ENCODE assay signal across 15 cellular contexts in genomic region chr14:93977171-93977570, GRCh38. TPM values are rescaled to one million over a fixed set of nuclear protein-coding genes. Genes with fewer than 3 reads are reported as not detected.
A peak's percentile ranks its signal among the peaks of the same experiment; 100 is the strongest.
DNase-seq lines count a peak whose midpoint lies in the region; ATAC-seq, FAIRE-seq and TF ChIP-seq lines count a peak whose summit lies in the region.
"Had no signal": no experiment of that assay in that cellular context is flagged by ENCODE, and none has a peak within 500 bp of the region (broad histone marks: within the 10 kb centered on the region; RNA-seq: fewer than 3 reads in every experiment).

No MANE protein-coding gene starts in this region.

- H3K9me3 Mint-ChIP-seq in CD4-positive, alpha-beta memory T cell, result peaks cover 3 to 22% (median 14%) of the 10 kb centered on the region in 8 donors

- H3K79me2 ChIP-seq in SK-N-SH (ENCODE audit: insufficient read depth), result no peaks in the 10 kb centered on the region

- no peak for DNase-seq in CD4-positive, alpha-beta memory T cell
- no peak for DNase-seq in GM12891 (ENCODE audit: insufficient read length, low spot score)
- no peak for DNase-seq in gastrocnemius medialis
- DNase-seq in stimulated activated CD4-positive, alpha-beta T cell treated with anti-CD3 and anti-CD28 coated beads, Interleukin-4, amount 100 ng/mL, for 24 hours, result no peak
- no peak for DNase-seq in COLO668 (lab: John Stamatoyannopoulos, UW; ENCODE audit: unreplicated experiment)
- DNase-seq in SK-N-SH, result no peak
- DNase-seq: effector memory CD4-positive, alpha-beta T cell; naive thymus-derived CD8-positive, alpha-beta T cell; OCI-M1; thyroid gland had no signal

- H3K27ac ChIP-seq in CD4-positive, alpha-beta memory T cell (ENCODE audit: low read depth, low read length), result no peak overlapping the region
- peak overlapping the region; percentile 61 for H3K27ac ChIP-seq in angular gyrus (ENCODE audit: low read depth, low read length)
- H3K27ac ChIP-seq in gastrocnemius medialis, result peak overlapping the region; percentile 97 to 100 (median 98)
- H3K27ac ChIP-seq in SK-N-SH (ENCODE audit: low read depth in 2 of 2, low read length in 1 of 2), result no peak overlapping the region
- H3K27ac ChIP-seq: thyroid gland had no signal

- H3K9me2 ChIP-seq in SK-N-SH, result no peaks in the 10 kb centered on the region

- no peak overlapping the region for H3K9ac ChIP-seq in SK-N-SH

- peaks cover 69% of the 10 kb centered on the region for H3K4me1 ChIP-seq in CD4-positive, alpha-beta memory T cell (ENCODE audit: insufficient read depth, low read length)
- H3K4me1 ChIP-seq in gastrocnemius medialis (peaks cover 50 to 54% of the 10 kb centered on the region in 2 donors), SK-N-SH (ENCODE audit: control insufficient read depth in 1 of 2, insufficient read depth in 2 of 2, low read depth in 1 of 2, low read length in 1 of 2) (peaks cover 0 to 3% of the 10 kb centered on the region in 2 experiments; a peak in 1 of 4 replicates)
- H3K4me1 ChIP-seq: thyroid gland had no signal

- peak overlapping the region in 4 of 7 donors; percentile 0 to 96 (median 68) for H3K27ac Mint-ChIP-seq in CD4-positive, alpha-beta memory T cell

- in situ Hi-C loops in gastrocnemius medialis (cut with MboI; ENCODE audit: low sequenced_read_pairs in 4 of 4), result no loop called here

- H3K9me3 ChIP-seq in CD4-positive, alpha-beta memory T cell (ENCODE audit: control insufficient read depth in 1 of 2, low read length in 2 of 2), result peaks cover 3 to 10% of the 10 kb centered on the region in 2 donors
- H3K9me3 ChIP-seq in gastrocnemius medialis, result no peaks in the 10 kb centered on the region
- no peaks in the 10 kb centered on the region for H3K9me3 ChIP-seq in SK-N-SH
- H3K9me3 ChIP-seq: thyroid gland had no signal

- H3K4me2 ChIP-seq in SK-N-SH, result no peak overlapping the region

- TF ChIP-seq POLR2A in GM12891 (IDR thresholded peaks at IDR 0.05; ENCODE audit: low read depth, low read length) (no peak; the same call in 1 of the 2 replicates), gastrocnemius medialis (IDR thresholded peaks at IDR 0.05) (no peak)

- ATAC-seq in gastrocnemius medialis (peak in 1 of 2 donors; percentile 2), HG03378 (IDR thresholded peaks at IDR 0.05; ENCODE audit: unreplicated experiment) (no peak)

- TF ChIP-seq CTCF in gastrocnemius medialis (IDR thresholded peaks at IDR 0.05 in 4 of 5, conservative IDR thresholded peaks at IDR 0.05 in 1 of 5) (no peak), SK-N-SH (IDR thresholded peaks at IDR 0.05) (no peak)

- no peaks in the 10 kb centered on the region for H3K27me3 Mint-ChIP-seq in CD4-positive, alpha-beta memory T cell

- intact Hi-C loops in CD4-positive, alpha-beta memory T cell (cut with micrococcal nuclease), result no loop called here
- intact Hi-C loops in gastrocnemius medialis (cut with DNase I; ENCODE audit: low total_unique reads), result no loop called here

- CTCF ChIA-PET in CD4-positive, alpha-beta memory T cell (lab: Charles Lee; ENCODE audit: partially characterized antibody), result interaction anchor here (1.4 to 39.2 kb wide), 4 partner anchors 9 to 159 kb away, joined by 3 to 1377 read pairs (median 4); no protein-coding TSS in a partner anchor
- CTCF ChIA-PET in SK-N-SH (lab: Yijun Ruan, JAX), result interaction anchor here (1.0 to 1.8 kb wide), 2 partner anchors 24 to 38 kb away, joined by 3 to 6 read pairs; no protein-coding TSS in a partner anchor

- no peak for TF ChIP-seq RAD21 in SK-N-SH (IDR thresholded peaks at IDR 0.05; ENCODE audit: low read length)

- H3K4me3 Mint-ChIP-seq in CD4-positive, alpha-beta memory T cell, result peak overlapping the region in 5 of 8 donors; percentile 2 to 84 (median 80)

- peak; percentile 43 for FAIRE-seq in GM12891 (lab: Jason Lieb, UNC)

- H2AFZ ChIP-seq in SK-N-SH (ENCODE audit: low read depth), result no peak overlapping the region

- POLR2A ChIA-PET in CD4-positive, alpha-beta memory T cell (lab: Charles Lee; ENCODE audit: partially characterized antibody), result interaction anchor here (1.5 to 18.4 kb wide), 5 partner anchors 18 to 38 kb away, joined by 5 to 469 read pairs (median 8); partner anchors contain the start of gene CCDC197
- POLR2A ChIA-PET in SK-N-SH (lab: Yijun Ruan, JAX), result no interaction called here

- no peaks in the 10 kb centered on the region for H3F3A ChIP-seq in SK-N-SH (replicated peaks; ENCODE audit: insufficient read depth)

- no peaks in the 10 kb centered on the region for H3K27me3 ChIP-seq in CD4-positive, alpha-beta memory T cell (ENCODE audit: insufficient read depth, low read length)
- H3K27me3 ChIP-seq in gastrocnemius medialis (no peaks in the 10 kb centered on the region), SK-N-SH (ENCODE audit: insufficient read depth) (no peaks in the 10 kb centered on the region)
- H3K27me3 ChIP-seq: thyroid gland had no signal

- WGBS in SK-N-SH (ENCODE audit: low lambda C conversion rate), result 70% methylated on average over 4 of the region's 5 CpGs

- no peaks in the 10 kb centered on the region for H4K20me1 ChIP-seq in SK-N-SH (ENCODE audit: insufficient read depth)

- H3K36me3 ChIP-seq in CD4-positive, alpha-beta memory T cell (ENCODE audit: insufficient read depth, low read length), result no peaks in the 10 kb centered on the region
- H3K36me3 ChIP-seq in gastrocnemius medialis (no peaks in the 10 kb centered on the region), SK-N-SH (replicated peaks in 1 of 2; ENCODE audit: control insufficient read depth in 1 of 2, insufficient read depth in 2 of 2, low read length in 1 of 2) (no peaks in the 10 kb centered on the region)
- H3K36me3 ChIP-seq: thyroid gland had no signal

- peaks cover 42 to 70% (median 56%) of the 10 kb centered on the region in 4 donors for H3K4me1 Mint-ChIP-seq in CD4-positive, alpha-beta memory T cell

- peak overlapping the region in 1 of 2 donors; percentile 5 for H3K4me3 ChIP-seq in CD4-positive, alpha-beta memory T cell (ENCODE audit: low read length in 2 of 2)
- H3K4me3 ChIP-seq in gastrocnemius medialis, result peak overlapping the region; percentile 61 to 80 (median 76)
- no peak overlapping the region for H3K4me3 ChIP-seq in SK-N-SH (ENCODE audit: low read depth in 2 of 2, low read length in 1 of 2)
- H3K4me3 ChIP-seq: thyroid gland had no signal

- no peak for TF ChIP-seq EP300 in SK-N-SH (IDR thresholded peaks at IDR 0.05; ENCODE audit: borderline replicate concordance in 1 of 2, low read depth in 1 of 2, low read length in 1 of 2)

- peaks cover 6 to 7% of the 10 kb centered on the region in 2 donors for H3K36me3 Mint-ChIP-seq in CD4-positive, alpha-beta memory T cell

TF ChIP-seq in GM12891, 5 proteins besides CTCF, POLR2A, EP300 and RAD21:
- 0 out of 2 replicates have a peak, but pooled peaks have one; percentile 22 for TF ChIP-seq POU2F2 (IDR thresholded peaks at IDR 0.05; ENCODE audit: low read depth, low read length)
- TF ChIP-seq POLR2AphosphoS5 (IDR thresholded peaks at IDR 0.05; ENCODE audit: low read depth, low read length), result no peak

TF ChIP-seq in SK-N-SH, 30 proteins besides CTCF, POLR2A, EP300 and RAD21:
- TF ChIP-seq, protein P1, sequence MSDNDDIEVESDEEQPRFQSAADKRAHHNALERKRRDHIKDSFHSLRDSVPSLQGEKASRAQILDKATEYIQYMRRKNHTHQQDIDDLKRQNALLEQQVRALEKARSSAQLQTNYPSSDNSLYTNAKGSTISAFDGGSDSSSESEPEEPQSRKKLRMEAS (IDR thresholded peaks at IDR 0.05; ENCODE audit: low read depth), result no peak
- TF ChIP-seq POLR2AphosphoS5 (IDR thresholded peaks at IDR 0.05; ENCODE audit: low read depth, low read length) (no peak), NRF1 (IDR thresholded peaks at IDR 0.05; ENCODE audit: low read depth, low read length) (no peak)
- TF ChIP-seq, protein P2, sequence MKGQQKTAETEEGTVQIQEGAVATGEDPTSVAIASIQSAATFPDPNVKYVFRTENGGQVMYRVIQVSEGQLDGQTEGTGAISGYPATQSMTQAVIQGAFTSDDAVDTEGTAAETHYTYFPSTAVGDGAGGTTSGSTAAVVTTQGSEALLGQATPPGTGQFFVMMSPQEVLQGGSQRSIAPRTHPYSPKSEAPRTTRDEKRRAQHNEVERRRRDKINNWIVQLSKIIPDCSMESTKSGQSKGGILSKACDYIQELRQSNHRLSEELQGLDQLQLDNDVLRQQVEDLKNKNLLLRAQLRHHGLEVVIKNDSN (IDR thresholded peaks at IDR 0.05; ENCODE audit: borderline replicate concordance, low read depth), result no peak

RNA-seq across cellular contexts. Expression of gene ASB2, which starts 0.8 kb away (rescaled TPM):
- 10 to 100 TPM; 27.3 to 29.7 TPM for total RNA-seq in CD4-positive, alpha-beta memory T cell
- polyA plus RNA-seq in CD4-positive, alpha-beta memory T cell, result 1 to 10 TPM in 1 of 2 donors, under 1 TPM in 1; 0.87 to 2.3 TPM
- polyA plus RNA-seq in GM12891 (2012; ENCODE audit: low read depth, missing spikeins), result 32.9 TPM
- total RNA-seq in gastrocnemius medialis, result 100 to 1,000 TPM; 335 to 819 (median 539) TPM
- polyA plus RNA-seq in SK-N-SH (2012; rRNA removed), result 0.13 and 0.15 TPM in 2 replicates
- 0.01 and 0.03 TPM in 2 replicates for polyA plus RNA-seq in SK-N-SH (2012; cell fraction: cytosol; rRNA removed)
- 0.20 and 0.33 TPM in 2 replicates for polyA plus RNA-seq in SK-N-SH (2012; cell fraction: nucleus; rRNA removed)
- total RNA-seq: H4 had no signal

RNA-seq across cellular contexts. Expression of gene CCDC197, which starts 19.9 kb away (rescaled TPM):
- total RNA-seq in CD4-positive, alpha-beta memory T cell, result not detected
- not detected for polyA plus RNA-seq in CD4-positive, alpha-beta memory T cell
- 0.06 TPM for polyA plus RNA-seq in GM12891 (2012; ENCODE audit: low read depth, missing spikeins)
- total RNA-seq in gastrocnemius medialis, result under 1 TPM in 2 of 4 donors, not detected in 2; 0.56 to 0.61 TPM
- not detected in 2 replicates for polyA plus RNA-seq in SK-N-SH (2012; rRNA removed)
- not detected in 2 replicates for polyA plus RNA-seq in SK-N-SH (2012; cell fraction: cytosol; rRNA removed)
- polyA plus RNA-seq in SK-N-SH (2012; cell fraction: nucleus; rRNA removed), result not detected in 2 replicates
- total RNA-seq: glomerular endothelial cell; H4; kidney epithelial cell; naive thymus-derived CD8-positive, alpha-beta T cell; thyroid gland had no signal
- polyA plus RNA-seq: naive thymus-derived CD8-positive, alpha-beta T cell had no signal

RNA-seq across cellular contexts. Expression of gene OTUB2, which starts 49.0 kb away (rescaled TPM):
- total RNA-seq in CD4-positive, alpha-beta memory T cell, result under 1 TPM; 0.42 to 0.67 TPM
- 1 to 10 TPM in 1 of 2 donors, under 1 TPM in 1; 0.19 to 1.1 TPM for polyA plus RNA-seq in CD4-positive, alpha-beta memory T cell
- polyA plus RNA-seq in GM12891 (2012; ENCODE audit: low read depth, missing spikeins), result 0.28 TPM
- under 1 TPM in 1 of 4 donors, not detected in 3; 0.11 TPM for total RNA-seq in gastrocnemius medialis
- polyA plus RNA-seq in SK-N-SH (2012; rRNA removed), result 1.3 and 1.4 TPM in 2 replicates
- 0.93 and 1.3 TPM in 2 replicates for polyA plus RNA-seq in SK-N-SH (2012; cell fraction: cytosol; rRNA removed)
- polyA plus RNA-seq in SK-N-SH (2012; cell fraction: nucleus; rRNA removed), result 1.6 and 1.9 TPM in 2 replicates

RNA-seq across cellular contexts. Expression of gene FAM181A, which starts 50.0 kb away (rescaled TPM):
- total RNA-seq in CD4-positive, alpha-beta memory T cell, result not detected
- polyA plus RNA-seq in CD4-positive, alpha-beta memory T cell, result not detected
- polyA plus RNA-seq in GM12891 (2012; ENCODE audit: low read depth, missing spikeins), result not detected
- total RNA-seq in gastrocnemius medialis, result not detected
- not detected in 2 replicates for polyA plus RNA-seq in SK-N-SH (2012; rRNA removed)
- polyA plus RNA-seq in SK-N-SH (2012; cell fraction: cytosol; rRNA removed), result not detected in 2 replicates
- not detected in 2 replicates for polyA plus RNA-seq in SK-N-SH (2012; cell fraction: nucleus; rRNA removed)
- total RNA-seq: glomerular endothelial cell; H4; kidney epithelial cell; naive thymus-derived CD8-positive, alpha-beta T cell had no signal
- polyA plus RNA-seq: naive thymus-derived CD8-positive, alpha-beta T cell had no signal

Comparison
In these comparisons a context has a peak if more than half of its experiments do, and no peak if none do; other contexts are left out.
1. H3K27ac ChIP-seq: peak in angular gyrus (single experiment) and gastrocnemius medialis (4 of 4); none in CD4-positive, alpha-beta memory T cell (single experiment) and SK-N-SH (0 of 2).
2. H3K4me3 ChIP-seq: peak in gastrocnemius medialis (4 of 4); none in SK-N-SH (0 of 2).
3. RNA of gene ASB2, which starts 0.8 kb away (total RNA-seq): 335 to 819 TPM in gastrocnemius medialis; 27.3 to 29.7 TPM in CD4-positive, alpha-beta memory T cell; every median in the first group is over 10 times any median in the second.